ENCODE assay signal across 9 cellular contexts in genomic region chr20:5890773-5891441, GRCh38. TPM values are rescaled to one million over a fixed set of nuclear protein-coding genes. Genes with fewer than 3 reads are reported as not detected.
"Had no signal": no experiment of that assay in that cellular context is flagged by ENCODE, and none has a peak within 500 bp of the region (broad histone marks: within the 10 kb centered on the region; RNA-seq: fewer than 3 reads in every experiment).

No MANE protein-coding gene starts in this region.

- DNase-seq: activated CD4-positive, alpha-beta T cell treated with anti-CD3 and anti-CD28 coated beads, Interleukin-2, amount 10 ng/mL, durations not matched to agents 7 days and 5 days; activated CD4-positive, CD25-positive, alpha-beta regulatory T cell; activated CD8-positive, alpha-beta memory T cell treated with anti-CD3 and anti-CD28 coated beads for 24 hours; activated naive CD4-positive, alpha-beta T cell treated with anti-CD3 and anti-CD28 coated beads, Interleukin-2, amount 50 U/mL, for 16 hours; effector memory CD8-positive, alpha-beta T cell; hypothalamus had no signal

- H3K4me3 ChIP-seq: skin epidermis had no signal

- FAIRE-seq: urothelium cell line had no signal

- H3K27ac ChIP-seq: skin epidermis had no signal

RNA-seq across cellular contexts. Expression of gene CHGB, which starts 20.4 kb away (rescaled TPM):
- total RNA-seq: activated CD4-positive, alpha-beta T cell treated with anti-CD3 and anti-CD28 coated beads, Interleukin-2, amount 10 ng/mL, durations not matched to agents 7 days and 5 days; osteoblast had no signal
